In genomic region chr5:14668247-14668646, GRCh38 we compare ENCODE assay signal across 14 cellular contexts. TPM values are rescaled to one million over a fixed set of nuclear protein-coding genes. Genes with fewer than 3 reads are reported as not detected.
A peak's percentile ranks its signal among the peaks of the same experiment; 100 is the strongest.
DNase-seq lines count a peak whose midpoint lies in the region; ATAC-seq and TF ChIP-seq lines count a peak whose summit lies in the region.
"Had no signal": no experiment of that assay in that cellular context is flagged by ENCODE, and none has a peak within 500 bp of the region (broad histone marks: within the 10 kb centered on the region; RNA-seq: fewer than 3 reads in every experiment).

No MANE protein-coding gene starts in this region.

- CTCF ChIA-PET in PC-3 (lab: Charles Lee) = no interaction called here

- no peaks in the 10 kb centered on the region for H3K9me2 ChIP-seq in PC-3 (replicated peaks; ENCODE audit: low read length)

- no peak overlapping the region; the same call in 1 of the 2 replicates for H3K4me2 ChIP-seq in PC-3 (ENCODE audit: low read length)

- DNase-seq in activated T-helper 9 cell treated with anti-CD3 and anti-CD28 coated beads, Interleukin-2, amount 50 U/mL, for 16 hours (ENCODE audit: low read depth) = peak; percentile 28
- DNase-seq in prostate gland (ENCODE audit: low spot score) = no peak
- DNase-seq in ecto neural progenitor cell (ENCODE audit: low spot score) = no peak
- no peak for DNase-seq in PC-3
- no peak for DNase-seq in NCI-H526 treated with DMSO at 0.1 percent for 48 hours (lab: John Stamatoyannopoulos, UW)
- DNase-seq: activated CD4-positive, CD25-positive, alpha-beta regulatory T cell; cerebellar nuclear complex; NCI-H1105; retina had no signal

- no peaks in the 10 kb centered on the region for H3K36me3 ChIP-seq in prostate gland
- H3K36me3 ChIP-seq in PC-3 (ENCODE audit: low read depth, low read length) = no peaks in the 10 kb centered on the region; the same call in 1 of the 2 replicates

- POLR2A ChIA-PET in PC-3 (lab: Charles Lee; ENCODE audit: unreplicated experiment) = no interaction called here

- peak overlapping the region; percentile 54 to 77 (median 67) for H3K27ac Mint-ChIP-seq in IgD-negative memory B cell

- no TSS peak for BruUV-seq in PC-3 (replicated peaks; lab: Mats Ljungman, UMichigan)

- H3K9me3 ChIP-seq in prostate gland = no peaks in the 10 kb centered on the region
- no peaks in the 10 kb centered on the region for H3K9me3 ChIP-seq in PC-3 (ENCODE audit: low read length)
- H3K9me3 ChIP-seq: gastroesophageal sphincter had no signal

- H3K4me1 ChIP-seq in prostate gland (replicated peaks) = peaks cover 14% of the 10 kb centered on the region
- peaks cover 48% of the 10 kb centered on the region for H3K4me1 ChIP-seq in PC-3 (ENCODE audit: insufficient read depth, low read length)

- ATAC-seq in PC-3 (no peak), GM21723 (IDR thresholded peaks at IDR 0.05; ENCODE audit: unreplicated experiment) (no peak)
- ATAC-seq: gastroesophageal sphincter, HCT116 had no signal

- peak overlapping the region; percentile 67 to 98 (median 77) for H3K4me3 Mint-ChIP-seq in IgD-negative memory B cell

- no peaks in the 10 kb centered on the region for H3K9me3 Mint-ChIP-seq in IgD-negative memory B cell

- no peak overlapping the region for H2AFZ ChIP-seq in PC-3 (ENCODE audit: low read length)

- WGBS in prostate gland = 76% methylated on average over 4 of the region's 4 CpGs

- H3K27me3 ChIP-seq in prostate gland (replicated peaks; ENCODE audit: insufficient read depth) (no peaks in the 10 kb centered on the region), PC-3 (ENCODE audit: low read length) (no peaks in the 10 kb centered on the region)
- H3K27me3 ChIP-seq: gastroesophageal sphincter had no signal

- no peak for TF ChIP-seq CTCF in prostate gland (IDR thresholded peaks at IDR 0.05)
- TF ChIP-seq CTCF in PC-3 (conservative IDR thresholded peaks at IDR 0.05; ENCODE audit: low read depth, low read length) = no peak

- no peaks in the 10 kb centered on the region for H3K27me3 Mint-ChIP-seq in IgD-negative memory B cell

- H3K79me2 ChIP-seq in PC-3 (ENCODE audit: low read length) = peaks cover 92% of the 10 kb centered on the region

- no peaks in the 10 kb centered on the region for H3F3A ChIP-seq in PC-3 (ENCODE audit: low read length, unreplicated experiment)

- intact Hi-C loops in prostate gland (cut with DNase I) (loop anchor here (10.0 kb wide), 1 partner anchor 683 kb away; no protein-coding TSS in a partner anchor), PC-3 (cut with micrococcal nuclease) (no loop called here)

- peak overlapping the region; percentile 12 to 93 for H3K27ac ChIP-seq in prostate gland
- H3K27ac ChIP-seq in PC-3 (ENCODE audit: low read length) = no peak overlapping the region
- H3K27ac ChIP-seq: gastroesophageal sphincter had no signal

- H4K20me1 ChIP-seq in PC-3 (ENCODE audit: low read length) = peaks cover 21% of the 10 kb centered on the region

- H3K9ac ChIP-seq in PC-3 (ENCODE audit: low read length) = no peak overlapping the region

- TF ChIP-seq POLR2A in prostate gland (IDR thresholded peaks at IDR 0.05) = no peak

- H3K36me3 Mint-ChIP-seq in IgD-negative memory B cell = no peaks in the 10 kb centered on the region

- peaks cover 62 to 71% (median 70%) of the 10 kb centered on the region in 3 donors for H3K4me1 Mint-ChIP-seq in IgD-negative memory B cell

- H3K4me3 ChIP-seq in GM08714 (ENCODE audit: low read length) (peak overlapping the region; percentile 91), prostate gland (no peak overlapping the region), PC-3 (ENCODE audit: low read length) (no peak overlapping the region)
- H3K4me3 ChIP-seq: gastroesophageal sphincter had no signal

RNA-seq across cellular contexts. Expression of gene OTULIN, which starts 3.7 kb away (rescaled TPM):
- polyA plus RNA-seq in IgD-negative memory B cell = 20.9 TPM
- total RNA-seq in prostate gland = 10 to 100 TPM; 35.5 to 51.8 TPM
- total RNA-seq in PC-3 (2014; rRNA removed) = 22.4 and 26.7 TPM in 2 replicates
